Comparison of ENCODE assay signal across 8 cellular contexts in genomic region chr5:172188033-172188892, GRCh38. TPM values are rescaled to one million over a fixed set of nuclear protein-coding genes. Genes with fewer than 3 reads are reported as not detected.
A peak's percentile ranks its signal among the peaks of the same experiment; 100 is the strongest.
DNase-seq lines count a peak whose midpoint lies in the region; ATAC-seq and TF ChIP-seq lines count a peak whose summit lies in the region.

STK10 (minus strand) TSS chr5:172188224; CDS start chr5:172188042, 182 bp downstream.

- H3K27me3 Mint-ChIP-seq in WTC11 (ENCODE audit: low read depth) = peaks cover 14% of the 10 kb centered on the region
- peaks cover 12 to 33% (median 22%) of the 10 kb centered on the region in 3 donors for H3K27me3 Mint-ChIP-seq in immature natural killer cell (ENCODE audit: low read depth in 3 of 3)

- H3K4me3 Mint-ChIP-seq in WTC11 (peak within 1 kb of the TSS; percentile 93), immature natural killer cell (peak within 1 kb of the TSS; percentile 95 to 99 (median 97))

- H3K27ac Mint-ChIP-seq in WTC11 = peak within 1 kb of the TSS; percentile 38; the same call in 1 of the 2 replicates
- peak within 1 kb of the TSS; percentile 95 to 100 (median 100) for H3K27ac Mint-ChIP-seq in immature natural killer cell

- CTCF ChIA-PET in WTC11 (lab: Charles Lee) = interaction anchor here (0.6 to 5.3 kb wide), 35 partner anchors 9 to 597 kb away, joined by 3 to 49 read pairs (median 5); partner anchors contain the start of genes FBXW11 and UBTD2

- H3K4me1 Mint-ChIP-seq in WTC11 = peaks cover 28% of the 10 kb centered on the region
- H3K4me1 Mint-ChIP-seq in immature natural killer cell = peaks cover 28 to 33% of the 10 kb centered on the region in 2 donors

- H3K4me3 ChIP-seq in AG09309 (ENCODE audit: control insufficient read depth, low read depth, low read length) (peak within 1 kb of the TSS; percentile 89), cardiac fibroblast (replicated peaks in 1 of 2; ENCODE audit: low read depth in 2 of 2, low read length in 2 of 2) (peak within 1 kb of the TSS; percentile 96 to 97)

- no peaks in the 10 kb centered on the region for H3K9me3 Mint-ChIP-seq in WTC11
- peaks cover 0 to 2% (median 0%) of the 10 kb centered on the region in 6 donors for H3K9me3 Mint-ChIP-seq in immature natural killer cell

- POLR2A ChIA-PET in WTC11 (lab: Charles Lee) = interaction anchor here (0.5 to 3.6 kb wide), 4 partner anchors 14 to 129 kb away, joined by 3 to 12 read pairs (median 6); no protein-coding TSS in a partner anchor

- peak; percentile 72 for ATAC-seq in GM18907 (IDR thresholded peaks at IDR 0.05; ENCODE audit: unreplicated experiment)
- ATAC-seq in HG03139 (IDR thresholded peaks at IDR 0.05; ENCODE audit: unreplicated experiment) = peak; percentile 69
- peak; percentile 89 for ATAC-seq in WTC11

- TF ChIP-seq CTCF in AG09309 (IDR thresholded peaks at IDR 0.05; ENCODE audit: control insufficient read depth, insufficient read depth, low read depth, low read length, missing control alignments) (peak; percentile 81), WTC11 (IDR thresholded peaks at IDR 0.05) (peak; percentile 38; the same call in 1 of the 2 replicates), cardiac fibroblast (IDR thresholded peaks at IDR 0.05; ENCODE audit: low read depth, low read length) (peak; percentile 69)

- DNase-seq in AG09309 (ENCODE audit: low read depth) (peak; percentile 72), NCI-H226 (peak; percentile 87), WTC11 (ENCODE audit: low spot score) (peak; percentile 93), cardiac fibroblast (ENCODE audit: low read depth in 2 of 2) (peak; percentile 88 to 97), immature natural killer cell (peak; percentile 87 to 91 (median 91)), smooth muscle cell of the brain vasculature (ENCODE audit: low read depth, low spot score) (peak; percentile 65)

- H3K36me3 Mint-ChIP-seq in WTC11 (no peaks in the 10 kb centered on the region; the same call in 1 of the 2 replicates), immature natural killer cell (peaks cover 10 to 17% (median 13%) of the 10 kb centered on the region in 3 donors)

TF ChIP-seq in WTC11, 78 proteins besides CTCF, POLR2A, EP300 and RAD21 (continues in another document):
- TF ChIP-seq NFATC4 (CRISPR knock-in tag; IDR thresholded peaks at IDR 0.05) (no peak), ETV6 (CRISPR knock-in tag; IDR thresholded peaks at IDR 0.05) (peak; percentile 36; the same call in 1 of the 2 replicates), ZBTB43 (CRISPR knock-in tag; IDR thresholded peaks at IDR 0.05) (no peak), IRF2 (CRISPR knock-in tag; IDR thresholded peaks at IDR 0.05; ENCODE audit: borderline replicate concordance, low read depth) (no peak), PREB (CRISPR knock-in tag; IDR thresholded peaks at IDR 0.05; ENCODE audit: borderline replicate concordance) (no peak), PRRX2 (CRISPR knock-in tag; IDR thresholded peaks at IDR 0.05) (0 out of 2 replicates have a peak, but pooled peaks have one; percentile 69), ERG (CRISPR knock-in tag; IDR thresholded peaks at IDR 0.05) (no peak), ZNF416 (CRISPR knock-in tag; IDR thresholded peaks at IDR 0.05) (0 out of 2 replicates have a peak, but pooled peaks have one; percentile 15), NR1H2 (CRISPR knock-in tag; IDR thresholded peaks at IDR 0.05) (no peak), NFYB (CRISPR knock-in tag; conservative IDR thresholded peaks at IDR 0.05; ENCODE audit: low read depth) (peak; percentile 72), TCF7 (CRISPR knock-in tag; IDR thresholded peaks at IDR 0.05; ENCODE audit: low read depth) (no peak), KAT7 (CRISPR knock-in tag; IDR thresholded peaks at IDR 0.05; ENCODE audit: borderline replicate concordance) (0 out of 2 replicates have a peak, but pooled peaks have one; percentile 87), ZNF425 (CRISPR knock-in tag; conservative IDR thresholded peaks at IDR 0.05) (no peak), FOXJ3 (CRISPR knock-in tag; IDR thresholded peaks at IDR 0.05; ENCODE audit: borderline replicate concordance) (no peak), ZNF532 (CRISPR knock-in tag; IDR thresholded peaks at IDR 0.05; ENCODE audit: borderline replicate concordance) (no peak)

RNA-seq across cellular contexts. Expression of gene STK10, which starts in this region (rescaled TPM):
- 13.1 to 20.5 TPM (median 15.0 TPM) in 3 replicates for total RNA-seq in WTC11 (2021)
- 100 to 1,000 TPM in 1 of 3 donors, 10 to 100 TPM in 2; 24.8 to 274 (median 54.9) TPM for polyA plus RNA-seq in immature natural killer cell

Comparison
In these comparisons a context has a peak if more than half of its experiments do, and no peak if none do; other contexts are left out.
1. Peak in every context shown above with its lines: DNase-seq, ATAC-seq and H3K4me3 ChIP-seq.